13 cellular contexts compared by ENCODE assay signal in genomic region chr21:16280731-16281130, GRCh38.
A peak's percentile ranks its signal among the peaks of the same experiment; 100 is the strongest.
DNase-seq lines count a peak whose midpoint lies in the region; ATAC-seq and TF ChIP-seq lines count a peak whose summit lies in the region.
"Had no signal": no experiment of that assay in that cellular context is flagged by ENCODE, and none has a peak within 500 bp of the region (broad histone marks: within the 10 kb centered on the region; RNA-seq: fewer than 3 reads in every experiment).

No MANE protein-coding gene starts in this region.

- WGBS in ovary, 3 donors: 3 to 11% (median 4%) methylated on average over 2 of the region's 2 CpGs

- H3K4me3 Mint-ChIP-seq in immature natural killer cell: no peak overlapping the region

- H3K27me3 ChIP-seq in cardiac muscle cell (no peaks in the 10 kb centered on the region), ovary (no peaks in the 10 kb centered on the region)

- H3K27ac ChIP-seq in cardiac muscle cell (peak overlapping the region; percentile 90), ovary (peak overlapping the region; percentile 72 to 82)
- H3K27ac ChIP-seq: HL-60 had no signal

- TF ChIP-seq CTCF in cardiac muscle cell (IDR thresholded peaks at IDR 0.05; ENCODE audit: low read depth, low read length): no peak
- TF ChIP-seq CTCF in ovary (IDR thresholded peaks at IDR 0.05): no peak

- no peak overlapping the region for H3K27ac Mint-ChIP-seq in immature natural killer cell

- H3K9me3 ChIP-seq in cardiac muscle cell (ENCODE audit: low read depth): no peaks in the 10 kb centered on the region
- H3K9me3 ChIP-seq in ovary: no peaks in the 10 kb centered on the region

- DNase-seq in cardiac muscle cell (ENCODE audit: low read depth in 1 of 2, low spot score in 1 of 2): peak in 1 of 2 donors; percentile 19
- DNase-seq in Right ventricle myocardium inferior (ENCODE audit: missing footprints): no peak
- DNase-seq in glomerular visceral epithelial cell (ENCODE audit: extremely low spot score): peak; percentile 31
- no peak for DNase-seq in ovary
- DNase-seq in immature natural killer cell: no peak
- DNase-seq in HK-2 (ENCODE audit: unreplicated experiment): no peak
- DNase-seq: ACHN, NCI-H146, PC-3, small intestine had no signal

- TF ChIP-seq POLR2A in ovary (IDR thresholded peaks at IDR 0.05): no peak

- H3K9me3 Mint-ChIP-seq in immature natural killer cell: peaks cover 0 to 20% (median 5%) of the 10 kb centered on the region in 6 donors

- intact Hi-C loops in Right ventricle myocardium inferior (cut with DNase I) (no loop called here), ovary (cut with DNase I) (loop anchor here in 1 of 4 donors (10.0 kb wide), 1 partner anchor 76 kb away; no protein-coding TSS in a partner anchor)

- H3K27me3 Mint-ChIP-seq in immature natural killer cell (ENCODE audit: low read depth in 3 of 3): no peaks in the 10 kb centered on the region

- H3K36me3 ChIP-seq in cardiac muscle cell (no peaks in the 10 kb centered on the region), ovary (no peaks in the 10 kb centered on the region)

- ATAC-seq in Right ventricle myocardium inferior (no peak), HG03520 (IDR thresholded peaks at IDR 0.05; ENCODE audit: unreplicated experiment) (no peak), HG03135 (IDR thresholded peaks at IDR 0.05; ENCODE audit: unreplicated experiment) (no peak)
- ATAC-seq: PC-3 had no signal

- H3K4me1 ChIP-seq in cardiac muscle cell (ENCODE audit: low read depth) (peaks cover 34% of the 10 kb centered on the region), ovary (ENCODE audit: insufficient read depth) (peaks cover 6% of the 10 kb centered on the region)

- H3K4me3 ChIP-seq in cardiac muscle cell (no peak overlapping the region), ovary (peak overlapping the region; percentile 28)

- H3K36me3 Mint-ChIP-seq in immature natural killer cell: peaks cover 0 to 3% (median 0%) of the 10 kb centered on the region in 3 donors

- H3K4me1 Mint-ChIP-seq in immature natural killer cell: no peaks in the 10 kb centered on the region

- TF ChIP-seq EP300 in ovary (IDR thresholded peaks at IDR 0.05): no peak
